ENCODE assay signal across 8 cellular contexts in genomic region chr6:154510144-154510905, GRCh38. TPM values are rescaled to one million over a fixed set of nuclear protein-coding genes. Genes with fewer than 3 reads are reported as not detected.
A peak's percentile ranks its signal among the peaks of the same experiment; 100 is the strongest.
DNase-seq lines count a peak whose midpoint lies in the region; ATAC-seq and TF ChIP-seq lines count a peak whose summit lies in the region.

Gene CNKSR3, minus strand, starts transcription at chr6:154510685. Its CDS starts 571 bp downstream, at chr6:154510114.

- in situ Hi-C loops in IMR-90 (cut with MboI; ENCODE audit: low sequenced_read_pairs) (no loop called here), Panc1 (cut with HindIII; ENCODE audit: low pct_unique_long_range_greater_than_20kb, low sequenced_read_pairs) (no loop called here), brain microvascular endothelial cell (cut with HindIII; ENCODE audit: low pct_ligation_motif_present, low sequenced_read_pairs) (no loop called here)

- POLR2A ChIA-PET in IMR-90 (lab: Charles Lee; ENCODE audit: unreplicated experiment): interaction anchor here (0.6 to 1.0 kb wide), 4 partner anchors 27 to 502 kb away, joined by 6 to 13 read pairs (median 8); no protein-coding TSS in a partner anchor
- POLR2A ChIA-PET in Panc1 (lab: Charles Lee): interaction anchor here (0.5 to 0.7 kb wide), 5 partner anchors 18 to 640 kb away, joined by 3 to 8 read pairs (median 6); no protein-coding TSS in a partner anchor

- H3K27me3 ChIP-seq in IMR-90 (ENCODE audit: control insufficient read depth, insufficient read depth, low read length) (no peaks in the 10 kb centered on the region), Panc1 (ENCODE audit: control insufficient read depth, insufficient read depth, low read length) (no peaks in the 10 kb centered on the region), brain microvascular endothelial cell (replicated peaks) (no peaks in the 10 kb centered on the region), iPS DF 6.9 (ENCODE audit: control insufficient read depth, insufficient read depth, low read length) (peaks cover 13% of the 10 kb centered on the region; the same call in 1 of the 2 replicates)

- H3K23ac ChIP-seq in IMR-90 (ENCODE audit: low read depth, low read length): peak within 1 kb of the TSS; percentile 76

- H3K4me3 ChIP-seq in IMR-90 (ENCODE audit: insufficient read depth, low read depth, low read length) (peak within 1 kb of the TSS; percentile 88), Panc1 (ENCODE audit: low read depth in 2 of 2, low read length in 2 of 2) (peak within 1 kb of the TSS; percentile 63 to 87), brain microvascular endothelial cell (ENCODE audit: low read depth, low read length) (peak within 1 kb of the TSS; percentile 89), iPS DF 6.9 (ENCODE audit: low read length) (peak within 1 kb of the TSS; percentile 54; the same call in 1 of the 2 replicates)

- H3K9me3 ChIP-seq in ES-I3 (ENCODE audit: control insufficient read depth, insufficient read depth, low read length) (no peaks in the 10 kb centered on the region), IMR-90 (ENCODE audit: control insufficient read depth, insufficient read depth, low read length) (no peaks in the 10 kb centered on the region), Panc1 (ENCODE audit: control insufficient read depth, insufficient read depth, low read depth, low read length) (no peaks in the 10 kb centered on the region), iPS DF 6.9 (ENCODE audit: control insufficient read depth, insufficient read depth, low read length) (no peaks in the 10 kb centered on the region)

- peak within 1 kb of the TSS; percentile 96 for H2AFZ ChIP-seq in IMR-90 (replicated peaks; ENCODE audit: low read length, poor library complexity)

- no peak within 1 kb of the TSS for H2AK5ac ChIP-seq in IMR-90 (ENCODE audit: low read depth, low read length)

- H3K14ac ChIP-seq in IMR-90 (replicated peaks; ENCODE audit: low read depth, low read length): peak within 1 kb of the TSS; percentile 75

- H2BK15ac ChIP-seq in IMR-90 (ENCODE audit: low read depth, low read length): no peak within 1 kb of the TSS

- 0 out of 2 replicates have a peak, but pooled peaks have one; percentile 27 for TF ChIP-seq RAD21 in IMR-90 (IDR thresholded peaks at IDR 0.05; ENCODE audit: low read length)

- peak within 1 kb of the TSS; percentile 60 for H3K4me2 ChIP-seq in IMR-90 (ENCODE audit: low read depth, low read length)

- H3K4me1 ChIP-seq in ES-I3 (ENCODE audit: insufficient read depth, low read length) (peaks cover 16% of the 10 kb centered on the region; the same call in 1 of the 2 replicates), IMR-90 (ENCODE audit: control insufficient read depth, insufficient read depth, low read length) (peaks cover 5% of the 10 kb centered on the region), Panc1 (ENCODE audit: control insufficient read depth, insufficient read depth, low read length) (peaks cover 25% of the 10 kb centered on the region), iPS DF 6.9 (ENCODE audit: control insufficient read depth, insufficient read depth, low read length) (no peaks in the 10 kb centered on the region)

- H4K8ac ChIP-seq in IMR-90 (ENCODE audit: low read depth in 2 of 2, low read length in 2 of 2): peak within 1 kb of the TSS; percentile 19 to 72; a peak in 2 of 4 replicates

- H4K20me1 ChIP-seq in IMR-90 (ENCODE audit: insufficient read depth, low read length): peaks cover 22% of the 10 kb centered on the region; the same call in 1 of the 2 replicates

- H3K9ac ChIP-seq in ES-I3 (ENCODE audit: low read depth, low read length) (peak within 1 kb of the TSS; percentile 78), IMR-90 (ENCODE audit: low read depth, low read length) (peak within 1 kb of the TSS; percentile 78)

- H3K9me1 ChIP-seq in IMR-90 (ENCODE audit: insufficient read depth, low read length): peaks cover 15% of the 10 kb centered on the region

- H2BK120ac ChIP-seq in IMR-90 (ENCODE audit: low read depth, low read length): peak within 1 kb of the TSS; percentile 62

- H3K4ac ChIP-seq in IMR-90 (ENCODE audit: low read depth, low read length): peak within 1 kb of the TSS; percentile 66

- peak within 1 kb of the TSS; percentile 80 for H2BK5ac ChIP-seq in IMR-90 (ENCODE audit: low read depth, low read length, poor library complexity, severe bottlenecking)

- 1% methylated on average over 27 of the region's 86 CpGs; no CpG with 5 or more reads in 1 of the 2 experiments for WGBS in IMR-90 (ENCODE audit: extremely low coverage in 2 of 2, insufficient read length in 1 of 2), 2 experiments
- no CpG with 5 or more reads among the region's 86 CpGs for WGBS in iPS DF 6.9 (ENCODE audit: insufficient coverage, insufficient read length)

- ATAC-seq in GM21619 (IDR thresholded peaks at IDR 0.05; ENCODE audit: unreplicated experiment): peak; percentile 74
- peak; percentile 89 for ATAC-seq in IMR-90 (ENCODE audit: low read depth)
- ATAC-seq in Panc1: peak; percentile 92
- ATAC-seq in HG03025 (IDR thresholded peaks at IDR 0.05; ENCODE audit: low FRiP score, unreplicated experiment): no peak

- H3K36me3 ChIP-seq in ES-I3 (ENCODE audit: insufficient read depth, low read length) (no peaks in the 10 kb centered on the region), IMR-90 (ENCODE audit: control insufficient read depth, insufficient read depth, low read length) (no peaks in the 10 kb centered on the region; the same call in 1 of the 2 replicates), Panc1 (ENCODE audit: control insufficient read depth, insufficient read depth, low read length) (no peaks in the 10 kb centered on the region), brain microvascular endothelial cell (replicated peaks) (no peaks in the 10 kb centered on the region), iPS DF 6.9 (ENCODE audit: control insufficient read depth, insufficient read depth, low read length) (no peaks in the 10 kb centered on the region)

- BruUV-seq in IMR-90 (replicated peaks; lab: Mats Ljungman, UMichigan) (no TSS peak), Panc1 (replicated peaks; lab: Mats Ljungman, UMichigan) (no TSS peak)

- peak within 1 kb of the TSS; percentile 62; the same call in 1 of the 2 replicates for H3K56ac ChIP-seq in IMR-90 (ENCODE audit: extremely low read depth, insufficient read depth, low read length)

- TF ChIP-seq CTCF in IMR-90 (conservative IDR thresholded peaks at IDR 0.05; ENCODE audit: low read depth, low read length): peak; percentile 13; the same call in 1 of the 2 replicates
- no peak for TF ChIP-seq CTCF in Panc1 (IDR thresholded peaks at IDR 0.05)
- peak; percentile 19 for TF ChIP-seq CTCF in brain microvascular endothelial cell (IDR thresholded peaks at IDR 0.05; ENCODE audit: low read depth, low read length, missing control alignments)

- TF ChIP-seq POLR2A in IMR-90 (IDR thresholded peaks at IDR 0.05; ENCODE audit: low read depth, low read length): peak; percentile 58

- DNase-seq in IMR-90: peak; percentile 95
- peak; percentile 55 for DNase-seq in Panc1 (ENCODE audit: low read depth, low spot score)
- peak; percentile 91 for DNase-seq in brain microvascular endothelial cell
- DNase-seq in iPS DF 6.9 (ENCODE audit: low read depth, low spot score): peak; percentile 79
- DNase-seq in renal cortical epithelial cell (ENCODE audit: low read depth): peak; percentile 77

- H2BK20ac ChIP-seq in IMR-90 (ENCODE audit: low read depth, low read length): no peak within 1 kb of the TSS

- peaks cover 27 to 42% of the 10 kb centered on the region in 2 experiments for H3K79me1 ChIP-seq in IMR-90 (ENCODE audit: low read depth in 1 of 2, low read length in 2 of 2)

- peak within 1 kb of the TSS; percentile 86 for H2AK9ac ChIP-seq in IMR-90 (replicated peaks; ENCODE audit: low read depth, low read length, poor library complexity)

- intact Hi-C loops in IMR-90 (cut with micrococcal nuclease) (loop anchor here (1.0 to 2.0 kb wide), 3 partner anchors 32 to 100 kb away; no protein-coding TSS in a partner anchor), Panc1 (cut with micrococcal nuclease; ENCODE audit: unreplicated experiment) (loop anchor here (2.0 to 10.0 kb wide), 2 partner anchors 22 to 154 kb away; no protein-coding TSS in a partner anchor)

- H3K18ac ChIP-seq in IMR-90 (ENCODE audit: low read depth, low read length): peak within 1 kb of the TSS; percentile 39; the same call in 1 of the 2 replicates

- dilution Hi-C loops in IMR-90 (cut with HindIII; ENCODE audit: low sequenced_read_pairs, unreplicated experiment): no loop called here

- CTCF ChIA-PET in IMR-90 (lab: Yijun Ruan, JAX) (interaction anchor here (0.8 to 1.3 kb wide), 5 partner anchors 10 to 165 kb away, joined by 3 to 4 read pairs (median 3); no protein-coding TSS in a partner anchor), Panc1 (lab: Charles Lee) (interaction anchor here (0.7 to 1.3 kb wide), 2 partner anchors 10 to 104 kb away, joined by 9 to 12 read pairs; no protein-coding TSS in a partner anchor)

- peak within 1 kb of the TSS; percentile 70; the same call in 1 of the 2 replicates for H4K5ac ChIP-seq in IMR-90 (ENCODE audit: low read depth, low read length)

- peak within 1 kb of the TSS; percentile 65 for H4K91ac ChIP-seq in IMR-90 (ENCODE audit: insufficient read depth, low read depth, low read length)

- H3K27ac ChIP-seq in IMR-90 (ENCODE audit: insufficient read depth, low read length): peak within 1 kb of the TSS; percentile 89
- peak within 1 kb of the TSS; percentile 71 for H3K27ac ChIP-seq in Panc1 (ENCODE audit: low read length)
- H3K27ac ChIP-seq in brain microvascular endothelial cell: peak within 1 kb of the TSS; percentile 86
- H3K27ac ChIP-seq in iPS DF 6.9 (ENCODE audit: low read length): no peak within 1 kb of the TSS

TF ChIP-seq in IMR-90, 13 proteins besides CTCF, POLR2A, EP300 and RAD21 (continues in another document):
- TF ChIP-seq FOS (IDR thresholded peaks at IDR 0.05; ENCODE audit: low read depth, low read length): no peak
- TF ChIP-seq RFX5 (IDR thresholded peaks at IDR 0.05; ENCODE audit: low read depth, low read length): no peak
- peak; percentile 76; the same call in 1 of the 2 replicates for TF ChIP-seq MXI1 (IDR thresholded peaks at IDR 0.05; ENCODE audit: borderline replicate concordance, low read depth, low read length)
- TF ChIP-seq, protein P1, sequence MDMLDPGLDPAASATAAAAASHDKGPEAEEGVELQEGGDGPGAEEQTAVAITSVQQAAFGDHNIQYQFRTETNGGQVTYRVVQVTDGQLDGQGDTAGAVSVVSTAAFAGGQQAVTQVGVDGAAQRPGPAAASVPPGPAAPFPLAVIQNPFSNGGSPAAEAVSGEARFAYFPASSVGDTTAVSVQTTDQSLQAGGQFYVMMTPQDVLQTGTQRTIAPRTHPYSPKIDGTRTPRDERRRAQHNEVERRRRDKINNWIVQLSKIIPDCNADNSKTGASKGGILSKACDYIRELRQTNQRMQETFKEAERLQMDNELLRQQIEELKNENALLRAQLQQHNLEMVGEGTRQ (IDR thresholded peaks at IDR 0.05; ENCODE audit: low read depth, low read length): no peak
- TF ChIP-seq RCOR1 (IDR thresholded peaks at IDR 0.05; ENCODE audit: insufficient replicate concordance, low read length): no peak
- no peak for TF ChIP-seq MAFK (IDR thresholded peaks at IDR 0.05; ENCODE audit: low read depth, low read length)

RNA-seq across cellular contexts. Expression of gene CNKSR3, which starts in this region (rescaled TPM):
- 15.0 and 15.8 TPM in 2 replicates for total RNA-seq in IMR-90 (2012; rRNA removed)
- polyA plus RNA-seq in IMR-90 (2012; rRNA removed): 6.2 and 6.7 TPM in 2 replicates
- 2.9 and 3.3 TPM in 2 replicates for polyA plus RNA-seq in IMR-90 (2012; cell fraction: cytosol; rRNA removed)
- polyA plus RNA-seq in IMR-90 (2012; cell fraction: nucleus; rRNA removed; ENCODE audit: low replicate concordance): 2.8 and 6.6 TPM in 2 replicates
- total RNA-seq in Panc1 (2021; ENCODE audit: unreplicated experiment): 18.2 TPM
- 10.2 TPM for polyA plus RNA-seq in Panc1 (2012; ENCODE audit: insufficient read length)
- 14.9 and 39.6 TPM in 2 replicates for total RNA-seq in renal cortical epithelial cell
